Comparison of ENCODE assay signal across 24 cellular contexts in genomic region chr3:16999871-17000270, GRCh38.
"Had no signal": no experiment of that assay in that cellular context is flagged by ENCODE, and none has a peak within 500 bp of the region (broad histone marks: within the 10 kb centered on the region; RNA-seq: fewer than 3 reads in every experiment).

No MANE protein-coding gene starts in this region.

- H3K4me3 ChIP-seq: left lung, lower lobe of right lung, ovary, right lobe of liver, skin epidermis, suprapubic skin, tibial artery, upper lobe of right lung had no signal

- H3K4me3 Mint-ChIP-seq: activated naive CD4-positive, alpha-beta T cell treated with anti-CD3 and anti-CD28 coated beads for 36 hours; activated T-helper 1 cell treated with anti-CD3 and anti-CD28 coated beads, Interleukin-12 subunit alpha, Interleukin-12 subunit beta, Interleukin-2, Interleukin-4 antibody, amounts not matched to agents 30 ng/mL and 10 ng/mL and 1 ng/mL, durations not matched to agents 14 hours and 24 hours and 36 hours; stimulated activated effector memory CD8-positive, alpha-beta T cell treated with anti-CD3 and anti-CD28 coated beads, Interleukin-12 subunit alpha, Interleukin-12 subunit beta, amount 100 ng/mL, for 72 hours had no signal

- H3K27ac Mint-ChIP-seq: activated naive CD4-positive, alpha-beta T cell treated with anti-CD3 and anti-CD28 coated beads for 36 hours; activated T-helper 1 cell treated with anti-CD3 and anti-CD28 coated beads, Interleukin-12 subunit alpha, Interleukin-12 subunit beta, Interleukin-2, Interleukin-4 antibody, amounts not matched to agents 30 ng/mL and 10 ng/mL and 1 ng/mL, durations not matched to agents 14 hours and 24 hours and 36 hours; progenitor cell of endocrine pancreas; stimulated activated effector memory CD8-positive, alpha-beta T cell treated with anti-CD3 and anti-CD28 coated beads, Interleukin-12 subunit alpha, Interleukin-12 subunit beta, amount 100 ng/mL, for 72 hours had no signal

- FAIRE-seq: endothelial cell of umbilical vein had no signal

- ATAC-seq: left lung; lower lobe of right lung; right lobe of liver; stimulated activated effector memory CD8-positive, alpha-beta T cell treated with anti-CD3 and anti-CD28 coated beads, Interleukin-12 subunit alpha, Interleukin-12 subunit beta, amount 100 ng/mL, for 72 hours; upper lobe of right lung had no signal

- H3K36me3 Mint-ChIP-seq: stimulated activated effector memory CD8-positive, alpha-beta T cell treated with anti-CD3 and anti-CD28 coated beads, Interleukin-12 subunit alpha, Interleukin-12 subunit beta, amount 100 ng/mL, for 72 hours had no signal

- H3K27ac ChIP-seq: left lung, lower lobe of right lung, ovary, right lobe of liver, skin epidermis, suprapubic skin, tibial artery, upper lobe of right lung had no signal

- H3K27me3 ChIP-seq: left lung, ovary, right lobe of liver, suprapubic skin, tibial artery, upper lobe of right lung had no signal

- H3K9me3 ChIP-seq: ovary, right lobe of liver, upper lobe of right lung had no signal

- H3K4me1 ChIP-seq: suprapubic skin, tibial artery, upper lobe of right lung had no signal

- H3K36me3 ChIP-seq: left lung, lower lobe of right lung, ovary, right lobe of liver, suprapubic skin, tibial artery, upper lobe of right lung had no signal

- DNase-seq: activated CD4-positive, alpha-beta T cell treated with anti-CD3 and anti-CD28 coated beads for 4 hours; activated CD4-positive, alpha-beta T cell treated with anti-CD3 and anti-CD28 coated beads, Interleukin-2, amount 50 U/mL, for 4 hours; activated CD8-positive, alpha-beta memory T cell treated with anti-CD3 and anti-CD28 coated beads, Interleukin-2, amount 50 U/mL, for 4 hours; activated effector memory CD4-positive, alpha-beta T cell treated with anti-CD3 and anti-CD28 coated beads, Interleukin-2, amount 50 U/mL, for 16 hours; activated naive CD4-positive, alpha-beta T cell treated with anti-CD3 and anti-CD28 coated beads for 36 hours; activated T-cell treated with anti-CD3 and anti-CD28 coated beads, Interleukin-2, amount 50 U/mL, for 1 hour; amygdala; caudate nucleus; head of caudate nucleus; hippocampal formation; left lung; lower lobe of right lung; ovary; right lobe of liver; stimulated activated CD4-positive, alpha-beta T cell treated with anti-CD3 and anti-CD28 coated beads, Interleukin-12 subunit alpha, Interleukin-12 subunit beta, amount 100 ng/mL, for 4 hours; stimulated activated CD4-positive, alpha-beta T cell treated with anti-CD3 and anti-CD28 coated beads, Interleukin-4, amount 100 ng/mL, for 24 hours; tibial artery; upper lobe of right lung had no signal

- H3K27me3 Mint-ChIP-seq: progenitor cell of endocrine pancreas had no signal
